In the genomic region with DNA sequence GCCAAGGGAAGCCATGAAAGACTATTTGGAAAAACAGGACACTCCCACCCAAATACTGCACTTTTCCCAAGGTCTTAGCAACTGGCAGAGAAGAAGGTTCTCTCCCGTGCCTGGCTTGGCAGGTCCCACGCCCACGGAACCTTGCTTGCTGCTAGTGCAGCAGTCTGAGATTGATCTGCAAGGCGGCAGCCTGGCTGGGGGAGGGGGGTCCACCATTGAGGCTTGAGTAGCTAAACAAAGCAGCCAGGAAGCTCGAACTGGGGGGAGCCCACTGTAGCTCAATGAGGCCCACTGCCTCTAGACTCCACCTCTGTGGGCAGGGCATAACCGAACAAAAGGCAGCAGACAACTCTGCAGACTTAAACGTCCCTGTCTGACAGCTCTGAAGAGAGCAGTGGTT, we compare ENCODE assay signal across 6 cellular contexts.
"Had no signal": no experiment of that assay in that cellular context is flagged by ENCODE, and none has a peak within 500 bp of the region (broad histone marks: within the 10 kb centered on the region; RNA-seq: fewer than 3 reads in every experiment).

No MANE protein-coding gene starts in this region.

- DNase-seq: IMR-90, KBM-7 had no signal

- FAIRE-seq: HepG2, HTR-8/SVneo, K562 had no signal

- H3K27ac ChIP-seq: HL-60 had no signal

- H3K4me3 ChIP-seq: K562 had no signal
